In genomic region chr2:55846426-55846825, GRCh38 we compare ENCODE assay signal across 27 cellular contexts.
DNase-seq lines count a peak whose midpoint lies in the region; ATAC-seq, FAIRE-seq and TF ChIP-seq lines count a peak whose summit lies in the region.
"Had no signal": no experiment of that assay in that cellular context is flagged by ENCODE, and none has a peak within 500 bp of the region (broad histone marks: within the 10 kb centered on the region; RNA-seq: fewer than 3 reads in every experiment).

No MANE protein-coding gene starts in this region.

- H3K36me3 ChIP-seq in IMR-90 (ENCODE audit: control insufficient read depth, insufficient read depth, low read length) = no peaks in the 10 kb centered on the region
- H3K36me3 ChIP-seq: BE2C, BLaER1 had no signal

- no peak overlapping the region; the same call in 1 of the 2 replicates for H2BK120ac ChIP-seq in IMR-90 (ENCODE audit: low read depth, low read length)

- intact Hi-C loops in IMR-90 (cut with micrococcal nuclease) = no loop called here

- H3K4me3 ChIP-seq in IMR-90 (ENCODE audit: insufficient read depth, low read depth, low read length) = no peak overlapping the region
- H3K4me3 ChIP-seq: BLaER1, GM12878 had no signal

- no peak overlapping the region for H3K18ac ChIP-seq in IMR-90 (ENCODE audit: low read depth, low read length)

- no peaks in the 10 kb centered on the region for H3K79me1 ChIP-seq in IMR-90 (ENCODE audit: low read depth in 1 of 2, low read length in 2 of 2)

- dilution Hi-C loops in IMR-90 (cut with HindIII; ENCODE audit: low sequenced_read_pairs, unreplicated experiment) = no loop called here

- no peak for TF ChIP-seq POLR2A in IMR-90 (IDR thresholded peaks at IDR 0.05; ENCODE audit: low read depth, low read length)

- in situ Hi-C loops in IMR-90 (cut with MboI; ENCODE audit: low sequenced_read_pairs) = no loop called here

- no peak overlapping the region for H3K4me2 ChIP-seq in IMR-90 (ENCODE audit: low read depth, low read length)
- H3K4me2 ChIP-seq: BLaER1 had no signal

- no peak overlapping the region for H2BK20ac ChIP-seq in IMR-90 (ENCODE audit: low read depth, low read length)

- H3K23ac ChIP-seq in IMR-90 (ENCODE audit: low read depth, low read length) = no peak overlapping the region

- no peaks in the 10 kb centered on the region for H4K20me1 ChIP-seq in IMR-90 (ENCODE audit: insufficient read depth, low read length)
- H4K20me1 ChIP-seq: BLaER1 had no signal

- FAIRE-seq in TTC549 (lab: Jason Lieb, UNC) (peak; percentile 36), frontal cortex (lab: Jason Lieb, UNC) (peak; percentile 21)
- FAIRE-seq: A204.1, GM12878, GM12892, GM18507 had no signal

- H3K14ac ChIP-seq in IMR-90 (replicated peaks; ENCODE audit: low read depth, low read length) = no peak overlapping the region

- ATAC-seq in IMR-90 (ENCODE audit: low read depth) = no peak
- ATAC-seq in stimulated activated memory B cell treated with anti-CD40 and anti-IgM and Interleukin-4, amounts not matched to agents 10 μg/mL and 1 μg/mL and 100 μg/mL, for 72 hours = no peak
- ATAC-seq in activated T-cell treated with anti-CD3 and anti-CD28 coated beads, Interleukin-2, amount 50 U/mL, for 72 hours (replicated peaks in 1 of 2) = no peak
- ATAC-seq: GM12878 had no signal

- POLR2A ChIA-PET in IMR-90 (lab: Charles Lee; ENCODE audit: unreplicated experiment) = no interaction called here

- peaks cover 3% of the 10 kb centered on the region for H3K9me1 ChIP-seq in IMR-90 (ENCODE audit: insufficient read depth, low read length)

- H3K4ac ChIP-seq in IMR-90 (ENCODE audit: low read depth, low read length) = no peak overlapping the region

- H4K8ac ChIP-seq in IMR-90 (ENCODE audit: low read depth in 2 of 2, low read length in 2 of 2) = no peak overlapping the region

- no peaks in the 10 kb centered on the region for H3K9me3 Mint-ChIP-seq in stimulated activated memory B cell treated with anti-CD40 and anti-IgM and Interleukin-4, amounts not matched to agents 10 μg/mL and 1 μg/mL and 100 μg/mL, for 72 hours
- no peaks in the 10 kb centered on the region for H3K9me3 Mint-ChIP-seq in activated T-cell treated with anti-CD3 and anti-CD28 coated beads, Interleukin-2, amount 50 U/mL, for 72 hours

- CTCF ChIA-PET in IMR-90 (lab: Yijun Ruan, JAX) = no interaction called here

- no peaks in the 10 kb centered on the region for H3K27me3 Mint-ChIP-seq in stimulated activated memory B cell treated with anti-CD40 and anti-IgM and Interleukin-4, amounts not matched to agents 10 μg/mL and 1 μg/mL and 100 μg/mL, for 72 hours
- H3K27me3 Mint-ChIP-seq in activated T-cell treated with anti-CD3 and anti-CD28 coated beads, Interleukin-2, amount 50 U/mL, for 72 hours (ENCODE audit: low read depth) = no peaks in the 10 kb centered on the region
- H3K27me3 Mint-ChIP-seq: CD4-positive, alpha-beta memory T cell; CD4-positive, CD25-positive, alpha-beta regulatory T cell had no signal

- no peak overlapping the region for H2AK9ac ChIP-seq in IMR-90 (replicated peaks; ENCODE audit: low read depth, low read length, poor library complexity)

- H2BK15ac ChIP-seq in IMR-90 (ENCODE audit: low read depth, low read length) = 0 out of 3 replicates have a peak overlapping the region, but pooled peaks have one; percentile 42

- H4K91ac ChIP-seq in IMR-90 (ENCODE audit: insufficient read depth, low read depth, low read length) = no peak overlapping the region

- H3K4me1 ChIP-seq in IMR-90 (ENCODE audit: control insufficient read depth, insufficient read depth, low read length) = peaks cover 23% of the 10 kb centered on the region
- H3K4me1 ChIP-seq: BE2C had no signal

- no peak overlapping the region for H3K27ac ChIP-seq in IMR-90 (ENCODE audit: insufficient read depth, low read length)
- H3K27ac ChIP-seq: BLaER1 had no signal

- no TSS peak for BruUV-seq in IMR-90 (replicated peaks; lab: Mats Ljungman, UMichigan)

- H3K27ac Mint-ChIP-seq in stimulated activated memory B cell treated with anti-CD40 and anti-IgM and Interleukin-4, amounts not matched to agents 10 μg/mL and 1 μg/mL and 100 μg/mL, for 72 hours = no peak overlapping the region
- H3K27ac Mint-ChIP-seq in activated T-cell treated with anti-CD3 and anti-CD28 coated beads, Interleukin-2, amount 50 U/mL, for 72 hours = no peak overlapping the region
- H3K27ac Mint-ChIP-seq: CD14-positive monocyte; CD4-positive, alpha-beta memory T cell; CD4-positive, CD25-positive, alpha-beta regulatory T cell; CD8-positive, alpha-beta memory T cell had no signal

- no peaks in the 10 kb centered on the region for H3K27me3 ChIP-seq in IMR-90 (ENCODE audit: control insufficient read depth, insufficient read depth, low read length)
- H3K27me3 ChIP-seq: BE2C, BLaER1 had no signal

- DNase-seq in IMR-90 (no peak), frontal cortex (ENCODE audit: low spot score in 2 of 2) (no peak), RPMI8226 (no peak)
- no peak for DNase-seq in activated T-cell treated with anti-CD3 and anti-CD28 coated beads, Interleukin-2, amount 50 U/mL, for 72 hours
- DNase-seq: 8988T; ACHN; BE2C; C1 segment of cervical spinal cord; CD4-positive, alpha-beta memory T cell; CD4-positive, CD25-positive, alpha-beta regulatory T cell; CD8-positive, alpha-beta memory T cell; COR-L47; DMS 273 treated with DMSO at 0.1 percent for 48 hours; DMS153; DMS53; DMS79; DND-41; EL; GDM1 had no signal

- H2AK5ac ChIP-seq in IMR-90 (ENCODE audit: low read depth, low read length) = no peak overlapping the region

- H3K4me1 Mint-ChIP-seq in stimulated activated memory B cell treated with anti-CD40 and anti-IgM and Interleukin-4, amounts not matched to agents 10 μg/mL and 1 μg/mL and 100 μg/mL, for 72 hours = peaks cover 6% of the 10 kb centered on the region
- H3K4me1 Mint-ChIP-seq in activated T-cell treated with anti-CD3 and anti-CD28 coated beads, Interleukin-2, amount 50 U/mL, for 72 hours (ENCODE audit: low read depth) = no peaks in the 10 kb centered on the region
- H3K4me1 Mint-ChIP-seq: CD4-positive, alpha-beta memory T cell; CD4-positive, CD25-positive, alpha-beta regulatory T cell; CD8-positive, alpha-beta memory T cell had no signal

- no peak overlapping the region for H4K5ac ChIP-seq in IMR-90 (ENCODE audit: low read depth, low read length)

- H3K9me3 ChIP-seq in IMR-90 (ENCODE audit: control insufficient read depth, insufficient read depth, low read length) = no peaks in the 10 kb centered on the region
- H3K9me3 ChIP-seq: BE2C had no signal

- H2BK5ac ChIP-seq in IMR-90 (ENCODE audit: low read depth, low read length, poor library complexity, severe bottlenecking) = no peak overlapping the region

- no peak for TF ChIP-seq CTCF in IMR-90 (conservative IDR thresholded peaks at IDR 0.05; ENCODE audit: low read depth, low read length)

- H3K36me3 Mint-ChIP-seq in stimulated activated memory B cell treated with anti-CD40 and anti-IgM and Interleukin-4, amounts not matched to agents 10 μg/mL and 1 μg/mL and 100 μg/mL, for 72 hours = no peaks in the 10 kb centered on the region
- no peaks in the 10 kb centered on the region for H3K36me3 Mint-ChIP-seq in activated T-cell treated with anti-CD3 and anti-CD28 coated beads, Interleukin-2, amount 50 U/mL, for 72 hours (ENCODE audit: insufficient read depth in 2 of 2)
- H3K36me3 Mint-ChIP-seq: CD14-positive monocyte; CD4-positive, alpha-beta memory T cell; CD4-positive, CD25-positive, alpha-beta regulatory T cell; CD8-positive, alpha-beta memory T cell had no signal

- H3K9ac ChIP-seq in IMR-90 (ENCODE audit: low read depth, low read length) = no peak overlapping the region
- H3K9ac ChIP-seq: BLaER1 had no signal

- H3K56ac ChIP-seq in IMR-90 (ENCODE audit: extremely low read depth, insufficient read depth, low read length) = no peak overlapping the region

- no peak for TF ChIP-seq RAD21 in IMR-90 (IDR thresholded peaks at IDR 0.05; ENCODE audit: low read length)

- no peak overlapping the region for H2AFZ ChIP-seq in IMR-90 (replicated peaks; ENCODE audit: low read length, poor library complexity)

- H3K4me3 Mint-ChIP-seq in stimulated activated memory B cell treated with anti-CD40 and anti-IgM and Interleukin-4, amounts not matched to agents 10 μg/mL and 1 μg/mL and 100 μg/mL, for 72 hours = no peak overlapping the region
- no peak overlapping the region for H3K4me3 Mint-ChIP-seq in activated T-cell treated with anti-CD3 and anti-CD28 coated beads, Interleukin-2, amount 50 U/mL, for 72 hours
- H3K4me3 Mint-ChIP-seq: CD14-positive monocyte; CD4-positive, alpha-beta memory T cell; CD4-positive, CD25-positive, alpha-beta regulatory T cell; CD8-positive, alpha-beta memory T cell had no signal

- WGBS in IMR-90 (ENCODE audit: extremely low coverage in 2 of 2, insufficient read length in 1 of 2), 2 experiments = no CpG with 5 or more reads among the region's 1 CpG

TF ChIP-seq in IMR-90, 13 proteins besides CTCF, POLR2A, EP300 and RAD21 (continues in another document):
- TF ChIP-seq FOS (IDR thresholded peaks at IDR 0.05; ENCODE audit: low read depth, low read length) (no peak), SMC3 (IDR thresholded peaks at IDR 0.05; ENCODE audit: low read depth, low read length) (no peak), MAZ (IDR thresholded peaks at IDR 0.05; ENCODE audit: borderline replicate concordance, low read depth, low read length) (no peak), CEBPB (IDR thresholded peaks at IDR 0.05; ENCODE audit: low read depth, low read length) (no peak), MAFK (IDR thresholded peaks at IDR 0.05; ENCODE audit: low read depth, low read length) (no peak), RCOR1 (IDR thresholded peaks at IDR 0.05; ENCODE audit: insufficient replicate concordance, low read length) (no peak), USF2 (IDR thresholded peaks at IDR 0.05; ENCODE audit: low read depth, low read length) (no peak), MXI1 (IDR thresholded peaks at IDR 0.05; ENCODE audit: borderline replicate concordance, low read depth, low read length) (no peak), NFE2L2 (IDR thresholded peaks at IDR 0.05; ENCODE audit: low read depth, low read length) (no peak), CHD1 (IDR thresholded peaks at IDR 0.05; ENCODE audit: low read depth, low read length) (no peak), RFX5 (IDR thresholded peaks at IDR 0.05; ENCODE audit: low read depth, low read length) (no peak), BHLHE40 (IDR thresholded peaks at IDR 0.05; ENCODE audit: low read depth, low read length) (no peak)
